Comparison of ENCODE assay signal across 17 cellular contexts in the genomic region with DNA sequence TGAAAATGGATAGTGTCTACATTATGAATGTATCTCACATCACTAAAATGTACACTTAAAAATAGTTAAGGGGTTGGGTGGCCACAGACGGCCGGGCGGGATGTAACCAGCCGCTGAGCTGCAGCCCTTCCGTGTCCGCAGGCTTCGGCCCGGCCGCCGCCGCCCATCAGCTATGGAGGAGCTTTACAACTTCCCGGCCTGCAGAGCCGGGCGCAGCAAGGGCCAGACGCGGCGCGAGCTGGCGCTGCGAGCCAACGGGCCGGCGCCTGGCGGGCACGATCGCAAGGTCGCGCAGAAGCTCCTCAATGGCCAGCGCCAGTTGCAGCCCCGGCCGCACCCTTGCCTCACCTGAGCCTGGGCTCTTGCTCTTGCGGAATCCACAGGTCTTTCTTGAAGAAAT.
DNase-seq lines count a peak whose midpoint lies in the region; ATAC-seq and TF ChIP-seq lines count a peak whose summit lies in the region.
"Had no signal": no experiment of that assay in that cellular context is flagged by ENCODE, and none has a peak within 500 bp of the region (broad histone marks: within the 10 kb centered on the region; RNA-seq: fewer than 3 reads in every experiment).

No MANE protein-coding gene starts in this region.

- H4K20me1 ChIP-seq in osteoblast (ENCODE audit: insufficient read depth, low read length): peaks cover 56% of the 10 kb centered on the region

- no peaks in the 10 kb centered on the region for H3K27me3 Mint-ChIP-seq in chondrocyte (ENCODE audit: low read depth)
- H3K27me3 Mint-ChIP-seq: activated CD8-positive, alpha-beta memory T cell treated with anti-CD3 and anti-CD28 coated beads, Interleukin-2, amount 10 ng/mL, durations not matched to agents 7 days and 5 days had no signal

- H3K27me3 ChIP-seq in osteoblast (ENCODE audit: insufficient read depth, low read length): no peaks in the 10 kb centered on the region
- H3K27me3 ChIP-seq: SJSA1 had no signal

- TF ChIP-seq CTCF in chondrocyte (IDR thresholded peaks at IDR 0.05) (no peak), osteoblast (IDR thresholded peaks at IDR 0.05; ENCODE audit: extremely low read depth, low read depth, low read length) (no peak)

- H2AFZ ChIP-seq in osteoblast (ENCODE audit: low read length): no peak overlapping the region

- H3K4me2 ChIP-seq in osteoblast (ENCODE audit: insufficient read depth, low read length): peak overlapping the region; percentile 52

- peaks cover 3% of the 10 kb centered on the region for H3K9me3 Mint-ChIP-seq in chondrocyte (ENCODE audit: low read depth)
- H3K9me3 Mint-ChIP-seq: neural crest cell had no signal

- H3K27ac ChIP-seq in osteoblast (ENCODE audit: low read depth, low read length): no peak overlapping the region
- H3K27ac ChIP-seq: SJSA1 had no signal

- no peak for ATAC-seq in GM21367 (IDR thresholded peaks at IDR 0.05; ENCODE audit: unreplicated experiment)
- ATAC-seq: activated CD4-positive, CD25-positive, alpha-beta regulatory T cell treated with anti-CD3 and anti-CD28 coated beads, Interleukin-2, amount 50 U/mL, for 24 hours; activated CD8-positive, alpha-beta memory T cell treated with anti-CD3 and anti-CD28 coated beads, Interleukin-2, amount 10 ng/mL, durations not matched to agents 7 days and 5 days had no signal

- H3K4me1 Mint-ChIP-seq in chondrocyte (ENCODE audit: low read depth): peaks cover 64% of the 10 kb centered on the region

- H3K4me1 ChIP-seq in osteoblast (ENCODE audit: insufficient read depth, low read length): peaks cover 3% of the 10 kb centered on the region

- H3K27ac Mint-ChIP-seq in chondrocyte (ENCODE audit: unreplicated experiment): no peak overlapping the region
- H3K27ac Mint-ChIP-seq: activated CD8-positive, alpha-beta memory T cell treated with anti-CD3 and anti-CD28 coated beads, Interleukin-2, amount 10 ng/mL, durations not matched to agents 7 days and 5 days had no signal

- H3K36me3 ChIP-seq in osteoblast (ENCODE audit: insufficient read depth, low read length): no peaks in the 10 kb centered on the region
- H3K36me3 ChIP-seq: SJSA1 had no signal

- H3K4me3 ChIP-seq in osteoblast (ENCODE audit: insufficient read depth, low read length): no peak overlapping the region
- H3K4me3 ChIP-seq: SJSA1 had no signal

- no peaks in the 10 kb centered on the region for H3K36me3 Mint-ChIP-seq in chondrocyte (ENCODE audit: low read depth)

- no peak overlapping the region for H3K4me3 Mint-ChIP-seq in chondrocyte (ENCODE audit: unreplicated experiment)
- H3K4me3 Mint-ChIP-seq: activated CD8-positive, alpha-beta memory T cell treated with anti-CD3 and anti-CD28 coated beads, Interleukin-2, amount 10 ng/mL, durations not matched to agents 7 days and 5 days; neural crest cell had no signal

- H3K79me2 ChIP-seq in osteoblast (ENCODE audit: insufficient read depth, low read length): peaks cover 99% of the 10 kb centered on the region

- DNase-seq in ELF-1 (ENCODE audit: low read depth, low spot score) (peak; percentile 70), chondrocyte (ENCODE audit: low spot score) (peak; percentile 90), hepatic stellate cell (ENCODE audit: low spot score) (peak; percentile 13), osteoblast (ENCODE audit: insufficient read length, low spot score, missing footprints) (no peak), GM19240 (ENCODE audit: insufficient read length, low spot score) (no peak), OCI-M1 (lab: John Stamatoyannopoulos, UW) (no peak), MV-4-11 (lab: John Stamatoyannopoulos, UW) (no peak)
- DNase-seq: activated CD8-positive, alpha-beta memory T cell treated with anti-CD3 and anti-CD28 coated beads, Interleukin-2, amount 10 ng/mL, durations not matched to agents 7 days and 5 days; activated gamma-delta T cell; NCI-H2029 treated with DMSO at 0.1 percent for 48 hours; NCI-H510A treated with DMSO at 0.1 percent for 48 hours; stimulated activated CD4-positive, alpha-beta T cell treated with anti-CD3 and anti-CD28 coated beads, Interleukin-2, amount 100 ng/mL, for 24 hours; T-helper 2 cell had no signal

- H3K9me3 ChIP-seq in osteoblast (ENCODE audit: low read depth, low read length): no peaks in the 10 kb centered on the region
- H3K9me3 ChIP-seq: SJSA1 had no signal

Comparison
In these comparisons a context has a peak if more than half of its experiments do, and no peak if none do; other contexts are left out.
1. DNase-seq: peak in ELF-1 (single experiment), chondrocyte (single experiment) and hepatic stellate cell (single experiment); none in osteoblast (single experiment), GM19240 (single experiment), OCI-M1 (single experiment) and MV-4-11 (single experiment).